ENCODE assay signal across 8 cellular contexts in the genomic region with DNA sequence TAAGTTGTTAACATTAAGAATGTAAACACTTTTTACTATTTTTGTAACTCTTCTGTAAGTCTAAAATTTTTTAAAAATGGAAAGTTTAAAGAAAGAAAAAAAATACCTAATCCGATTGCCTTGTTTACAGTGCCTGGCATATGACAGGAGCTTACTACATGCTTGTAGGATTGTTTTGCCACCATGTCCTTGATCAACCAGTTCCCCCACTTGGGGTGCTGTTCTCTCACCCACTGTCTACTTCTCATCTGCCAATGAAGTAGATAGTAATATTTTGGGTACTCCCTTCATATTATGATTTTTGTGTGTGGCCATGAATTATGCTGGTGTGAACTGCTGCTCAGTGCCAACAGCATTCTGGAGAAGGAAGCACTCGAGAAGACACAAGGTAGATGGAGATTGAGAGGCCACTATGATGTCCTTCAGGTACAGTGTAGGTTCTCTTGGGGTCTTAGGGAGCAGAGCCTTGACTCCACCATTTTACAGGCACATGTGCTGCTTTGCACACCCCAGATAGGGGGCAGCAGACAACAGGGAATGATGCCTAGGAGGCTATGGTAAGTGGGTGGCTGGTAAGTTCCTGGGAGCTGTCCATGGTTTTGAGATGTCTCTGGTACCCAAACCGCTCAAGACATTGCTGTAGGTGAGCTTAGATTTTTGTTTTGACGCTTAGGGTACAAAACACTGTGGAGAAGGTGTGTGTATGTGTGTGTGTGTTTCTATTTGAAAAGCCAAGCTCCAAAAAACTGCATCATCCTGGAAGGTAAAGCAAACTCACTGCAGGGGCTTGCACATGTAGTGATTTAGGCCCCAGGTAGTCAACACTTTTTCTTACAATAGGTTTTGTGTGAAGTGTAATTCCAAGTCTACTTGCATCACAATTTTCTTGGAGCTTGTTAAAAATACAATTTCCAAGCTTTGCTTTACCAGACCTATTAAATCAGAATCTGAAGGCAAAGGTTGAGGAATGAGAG.
DNase-seq lines count a peak whose midpoint lies in the region; ATAC-seq, FAIRE-seq and TF ChIP-seq lines count a peak whose summit lies in the region.

No MANE protein-coding gene starts in this region.

- no peaks in the 10 kb centered on the region for H3K36me3 ChIP-seq in BE2C

- FAIRE-seq in GM12892 (lab: Jason Lieb, UNC), result no peak

- peaks cover 5% of the 10 kb centered on the region; the same call in 1 of the 2 replicates for H3K9me3 ChIP-seq in BE2C

- H3K36me3 Mint-ChIP-seq in activated CD4-positive, alpha-beta memory T cell treated with anti-CD3 and anti-CD28 coated beads for 36 hours, result no peaks in the 10 kb centered on the region

- H3K27me3 Mint-ChIP-seq in activated CD4-positive, alpha-beta memory T cell treated with anti-CD3 and anti-CD28 coated beads for 36 hours, result no peaks in the 10 kb centered on the region

- peak; percentile 21 for DNase-seq in BE2C
- DNase-seq in GM12892 (ENCODE audit: insufficient read length), result peak; percentile 11
- DNase-seq in NCI-H2029 treated with DMSO at 0.1 percent for 48 hours (lab: John Stamatoyannopoulos, UW), result peak; percentile 58
- peak; percentile 46 for DNase-seq in activated CD4-positive, alpha-beta memory T cell treated with anti-CD3 and anti-CD28 coated beads for 36 hours
- peak; percentile 86 for DNase-seq in kidney tubule cell (ENCODE audit: low spot score)

- peaks cover 6% of the 10 kb centered on the region for H3K9me3 Mint-ChIP-seq in activated CD4-positive, alpha-beta memory T cell treated with anti-CD3 and anti-CD28 coated beads for 36 hours

- no peaks in the 10 kb centered on the region for H3K27me3 ChIP-seq in BE2C

- POLR2A ChIA-PET in activated CD4-positive, alpha-beta memory T cell treated with anti-CD3 and anti-CD28 coated beads for 36 hours (lab: Charles Lee), result no interaction called here

- ATAC-seq in HG03280 (IDR thresholded peaks at IDR 0.05; ENCODE audit: unreplicated experiment) (no peak), GM18511 (IDR thresholded peaks at IDR 0.05; ENCODE audit: unreplicated experiment) (no peak), GM19351 (IDR thresholded peaks at IDR 0.05; ENCODE audit: unreplicated experiment) (no peak)

- no peak overlapping the region for H3K4me3 ChIP-seq in BE2C (ENCODE audit: low read depth, low read length)

- peak; percentile 30; the same call in 1 of the 2 replicates for TF ChIP-seq CTCF in BE2C (IDR thresholded peaks at IDR 0.05; ENCODE audit: low read depth, low read length)

- TF ChIP-seq POLR2A in GM12892 (IDR thresholded peaks at IDR 0.05; ENCODE audit: low read depth, low read length), result no peak

- H3K27ac Mint-ChIP-seq in activated CD4-positive, alpha-beta memory T cell treated with anti-CD3 and anti-CD28 coated beads for 36 hours, result no peak overlapping the region

- no peak overlapping the region for H3K4me3 Mint-ChIP-seq in activated CD4-positive, alpha-beta memory T cell treated with anti-CD3 and anti-CD28 coated beads for 36 hours

- no peaks in the 10 kb centered on the region for H3K4me1 ChIP-seq in BE2C

- CTCF ChIA-PET in activated CD4-positive, alpha-beta memory T cell treated with anti-CD3 and anti-CD28 coated beads for 36 hours (lab: Charles Lee), result interaction anchor here (1.8 kb wide), 1 partner anchor 736 kb away, joined by 5 read pairs; no protein-coding TSS in a partner anchor

- no peaks in the 10 kb centered on the region for H3K4me1 Mint-ChIP-seq in activated CD4-positive, alpha-beta memory T cell treated with anti-CD3 and anti-CD28 coated beads for 36 hours (ENCODE audit: low read depth)

- intact Hi-C loops in activated CD4-positive, alpha-beta memory T cell treated with anti-CD3 and anti-CD28 coated beads for 36 hours (cut with micrococcal nuclease), result loop anchor here (10.0 kb wide), 1 partner anchor 740 kb away; no protein-coding TSS in a partner anchor

Comparison
In these comparisons a context has a peak if more than half of its experiments do, and no peak if none do; other contexts are left out.
1. DNase-seq: peak in every context shown above with its lines; median percentile 86 in kidney tubule cell; 58 in NCI-H2029 treated with DMSO at 0.1 percent for 48 hours; 46 in activated CD4-positive, alpha-beta memory T cell treated with anti-CD3 and anti-CD28 coated beads for 36 hours; 21 in BE2C; 11 in GM12892.